ENCODE assay signal across 27 cellular contexts in the genomic region with DNA sequence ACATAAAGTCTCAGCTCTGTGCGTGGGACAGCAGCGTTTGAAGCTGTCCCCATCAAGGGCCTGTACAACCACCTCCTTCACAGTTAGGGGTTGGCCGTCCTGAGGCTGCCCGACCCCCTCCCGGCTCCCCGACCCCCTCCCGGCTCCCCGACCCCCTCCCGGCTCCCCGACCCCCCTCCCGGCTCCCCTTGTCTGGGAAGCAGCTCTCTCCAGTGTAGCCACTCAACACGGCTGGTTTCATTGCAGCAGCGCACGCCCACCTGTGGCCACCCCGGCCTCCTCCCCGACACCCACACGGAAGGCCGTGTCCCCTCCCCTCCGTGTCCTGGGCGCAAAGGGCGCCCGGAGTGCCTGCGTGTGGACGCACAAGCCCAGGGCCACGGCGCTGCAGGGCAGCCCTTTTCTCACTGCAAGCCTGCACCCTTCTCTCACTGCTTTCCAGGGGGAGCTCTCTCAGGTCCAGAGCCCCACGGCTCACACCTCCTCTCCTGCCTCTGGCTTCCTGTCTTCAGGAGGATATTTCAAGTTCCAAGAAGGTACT. TPM values are rescaled to one million over a fixed set of nuclear protein-coding genes. Genes with fewer than 3 reads are reported as not detected.
DNase-seq lines count a peak whose midpoint lies in the region; ATAC-seq and TF ChIP-seq lines count a peak whose summit lies in the region.
"Had no signal": no experiment of that assay in that cellular context is flagged by ENCODE, and none has a peak within 500 bp of the region (broad histone marks: within the 10 kb centered on the region; RNA-seq: fewer than 3 reads in every experiment).

No MANE protein-coding gene starts in this region.

- no peak overlapping the region for H3K27ac Mint-ChIP-seq in glutamatergic neuron (ENCODE audit: unreplicated experiment)
- H3K27ac Mint-ChIP-seq in nephron = peak overlapping the region; percentile 57 to 83 (median 71)
- no peak overlapping the region for H3K27ac Mint-ChIP-seq in activated CD8-positive, alpha-beta T cell treated with anti-CD3 and anti-CD28 coated beads, Interleukin-2, amount 10 ng/mL, durations not matched to agents 7 days and 5 days
- H3K27ac Mint-ChIP-seq: CD8-positive, alpha-beta T cell; naive thymus-derived CD4-positive, alpha-beta T cell; stimulated activated effector memory CD8-positive, alpha-beta T cell treated with anti-CD3 and anti-CD28 coated beads, Interleukin-12 subunit alpha, Interleukin-12 subunit beta, amount 100 ng/mL, for 72 hours; type B pancreatic cell had no signal

- no peak overlapping the region for H2AFZ ChIP-seq in OCI-LY7 (ENCODE audit: low read length)
- H2AFZ ChIP-seq: hepatocyte had no signal

- H3K4me2 ChIP-seq in OCI-LY7 (ENCODE audit: low read length) = no peak overlapping the region
- H3K4me2 ChIP-seq: hepatocyte had no signal

- no peaks in the 10 kb centered on the region for H3K9me3 ChIP-seq in HEK293 (ENCODE audit: control insufficient read depth, insufficient read depth, low read depth, low read length)
- no peaks in the 10 kb centered on the region for H3K9me3 ChIP-seq in WERI-Rb-1 (ENCODE audit: severe bottlenecking)
- no peaks in the 10 kb centered on the region for H3K9me3 ChIP-seq in OCI-LY7 (ENCODE audit: low read length)
- H3K9me3 ChIP-seq: BE2C, gastrocnemius medialis, HAP-1, SJSA1 had no signal

- H3K4me3 Mint-ChIP-seq in glutamatergic neuron (ENCODE audit: unreplicated experiment) (no peak overlapping the region), nephron (no peak overlapping the region)
- H3K4me3 Mint-ChIP-seq in activated CD8-positive, alpha-beta T cell treated with anti-CD3 and anti-CD28 coated beads, Interleukin-2, amount 10 ng/mL, durations not matched to agents 7 days and 5 days = no peak overlapping the region
- H3K4me3 Mint-ChIP-seq: CD8-positive, alpha-beta T cell; central memory CD8-positive, alpha-beta T cell; naive thymus-derived CD4-positive, alpha-beta T cell; stimulated activated effector memory CD8-positive, alpha-beta T cell treated with anti-CD3 and anti-CD28 coated beads, Interleukin-12 subunit alpha, Interleukin-12 subunit beta, amount 100 ng/mL, for 72 hours; type B pancreatic cell had no signal

- no peaks in the 10 kb centered on the region for H3K27me3 ChIP-seq in WERI-Rb-1 (ENCODE audit: insufficient read depth, low read depth, severe bottlenecking)
- H3K27me3 ChIP-seq: gastrocnemius medialis, hepatocyte, SJSA1 had no signal

- CTCF ChIA-PET in HEK293 (lab: Yijun Ruan, JAX) (no interaction called here), OCI-LY7 (lab: Charles Lee; ENCODE audit: unreplicated experiment) (interaction anchor here (0.6 kb wide), 1 partner anchor 1475 kb away, joined by 3 read pairs; no protein-coding TSS in a partner anchor)
- CTCF ChIA-PET in activated CD8-positive, alpha-beta T cell treated with anti-CD3 and anti-CD28 coated beads, Interleukin-2, amount 10 ng/mL, durations not matched to agents 7 days and 5 days (lab: Charles Lee) = no interaction called here

- TF ChIP-seq CTCF in HEK293 (tag by site-specific recombination; IDR thresholded peaks at IDR 0.05) (no peak), WERI-Rb-1 (IDR thresholded peaks at IDR 0.05; ENCODE audit: low read depth, low read length) (peak; percentile 24; the same call in 1 of the 2 replicates), glutamatergic neuron (IDR thresholded peaks at IDR 0.05; ENCODE audit: partially characterized antibody, unreplicated experiment) (no peak), nephron (IDR thresholded peaks at IDR 0.05; ENCODE audit: unreplicated experiment in 3 of 3) (no peak), OCI-LY7 (conservative IDR thresholded peaks at IDR 0.05; ENCODE audit: low read length) (no peak)

- H3K36me3 Mint-ChIP-seq in glutamatergic neuron (ENCODE audit: unreplicated experiment) (peaks cover 12% of the 10 kb centered on the region), nephron (ENCODE audit: low read depth) (no peaks in the 10 kb centered on the region)
- no peaks in the 10 kb centered on the region for H3K36me3 Mint-ChIP-seq in activated CD8-positive, alpha-beta T cell treated with anti-CD3 and anti-CD28 coated beads, Interleukin-2, amount 10 ng/mL, durations not matched to agents 7 days and 5 days (ENCODE audit: low read depth)
- H3K36me3 Mint-ChIP-seq: CD8-positive, alpha-beta T cell; naive thymus-derived CD4-positive, alpha-beta T cell; stimulated activated effector memory CD8-positive, alpha-beta T cell treated with anti-CD3 and anti-CD28 coated beads, Interleukin-12 subunit alpha, Interleukin-12 subunit beta, amount 100 ng/mL, for 72 hours; type B pancreatic cell had no signal

- no peak for DNase-seq in WERI-Rb-1
- DNase-seq in glutamatergic neuron = peak; percentile 14
- DNase-seq in activated CD8-positive, alpha-beta T cell treated with anti-CD3 and anti-CD28 coated beads, Interleukin-2, amount 10 ng/mL, durations not matched to agents 7 days and 5 days = no peak
- no peak for DNase-seq in OCI-LY7 (ENCODE audit: low spot score)
- no peak for DNase-seq in stimulated activated CD4-positive, alpha-beta T cell treated with anti-CD3 and anti-CD28 coated beads, Interleukin-1b, Interleukin-23, amount 100 ng/mL, for 48 hours
- DNase-seq: activated CD4-positive, alpha-beta T cell treated with anti-CD3 and anti-CD28 coated beads, Interleukin-2, amount 50 U/mL, for 4 hours; activated gamma-delta T cell treated with Interleukin-2 at 50 U/mL for 16 hours; activated T-cell treated with anti-CD3 and anti-CD28 coated beads, Interleukin-2, amount 50 U/mL, for 48 hours; BE2C; CD8-positive, alpha-beta T cell; dorsolateral prefrontal cortex; gastrocnemius medialis; midbrain; MV-4-11; naive thymus-derived CD4-positive, alpha-beta T cell; NCI-H1436 treated with DMSO at 0.1 percent for 48 hours; NCI-H345; stimulated activated CD4-positive, alpha-beta T cell treated with anti-CD3 and anti-CD28 coated beads, Interleukin-15, amount 100 ng/mL, for 24 hours had no signal

- intact Hi-C loops in OCI-LY7 (cut with micrococcal nuclease; ENCODE audit: unreplicated experiment) = no loop called here

- H3K4me3 ChIP-seq in HEK293 (ENCODE audit: low read depth, low read length) (no peak overlapping the region), WERI-Rb-1 (ENCODE audit: low read depth, low read length) (no peak overlapping the region), OCI-LY7 (ENCODE audit: low read depth, low read length, poor library complexity, severe bottlenecking) (no peak overlapping the region)
- H3K4me3 ChIP-seq: dorsolateral prefrontal cortex, gastrocnemius medialis, HAP-1, hepatocyte, SJSA1 had no signal

- no peaks in the 10 kb centered on the region for H3K79me2 ChIP-seq in OCI-LY7 (ENCODE audit: insufficient read depth, low read depth, low read length)
- H3K79me2 ChIP-seq: hepatocyte had no signal

- no peaks in the 10 kb centered on the region for H4K20me1 ChIP-seq in OCI-LY7 (ENCODE audit: insufficient read depth, low read length)

- H3K27me3 Mint-ChIP-seq in glutamatergic neuron (ENCODE audit: unreplicated experiment) (peaks cover 3% of the 10 kb centered on the region), nephron (ENCODE audit: low read depth) (peaks cover 17% of the 10 kb centered on the region)
- H3K27me3 Mint-ChIP-seq in activated CD8-positive, alpha-beta T cell treated with anti-CD3 and anti-CD28 coated beads, Interleukin-2, amount 10 ng/mL, durations not matched to agents 7 days and 5 days (ENCODE audit: low read depth) = no peaks in the 10 kb centered on the region

- H3K36me3 ChIP-seq in HEK293 (ENCODE audit: control insufficient read depth in 2 of 2, insufficient read depth in 1 of 2, low read length in 2 of 2) (no peaks in the 10 kb centered on the region), WERI-Rb-1 (no peaks in the 10 kb centered on the region), OCI-LY7 (ENCODE audit: insufficient read depth, low read length) (no peaks in the 10 kb centered on the region)
- H3K36me3 ChIP-seq: BE2C, gastrocnemius medialis, HAP-1, SJSA1 had no signal

- H3K4me1 Mint-ChIP-seq in glutamatergic neuron (ENCODE audit: low read depth, unreplicated experiment) (no peaks in the 10 kb centered on the region), nephron (peaks cover 40% of the 10 kb centered on the region)
- no peaks in the 10 kb centered on the region for H3K4me1 Mint-ChIP-seq in activated CD8-positive, alpha-beta T cell treated with anti-CD3 and anti-CD28 coated beads, Interleukin-2, amount 10 ng/mL, durations not matched to agents 7 days and 5 days (ENCODE audit: low read depth)
- H3K4me1 Mint-ChIP-seq: stimulated activated effector memory CD8-positive, alpha-beta T cell treated with anti-CD3 and anti-CD28 coated beads, Interleukin-12 subunit alpha, Interleukin-12 subunit beta, amount 100 ng/mL, for 72 hours had no signal

- no TSS peak for BruUV-seq in OCI-LY7 (replicated peaks; lab: Mats Ljungman, UMichigan)

- H3K27ac ChIP-seq in HEK293 (ENCODE audit: extremely low read depth, low read depth, low read length) (no peak overlapping the region), WERI-Rb-1 (no peak overlapping the region), OCI-LY7 (ENCODE audit: low read depth, low read length, poor library complexity, severe bottlenecking) (no peak overlapping the region)
- H3K27ac ChIP-seq: dorsolateral prefrontal cortex, gastrocnemius medialis, hepatocyte, SJSA1 had no signal

- H3K9me3 Mint-ChIP-seq in glutamatergic neuron (ENCODE audit: unreplicated experiment) (peaks cover 12% of the 10 kb centered on the region), nephron (peaks cover 8% of the 10 kb centered on the region)
- no peaks in the 10 kb centered on the region for H3K9me3 Mint-ChIP-seq in activated CD8-positive, alpha-beta T cell treated with anti-CD3 and anti-CD28 coated beads, Interleukin-2, amount 10 ng/mL, durations not matched to agents 7 days and 5 days (ENCODE audit: insufficient read depth)
- H3K9me3 Mint-ChIP-seq: CD8-positive, alpha-beta T cell; central memory CD8-positive, alpha-beta T cell; naive thymus-derived CD4-positive, alpha-beta T cell; stimulated activated effector memory CD8-positive, alpha-beta T cell treated with anti-CD3 and anti-CD28 coated beads, Interleukin-12 subunit alpha, Interleukin-12 subunit beta, amount 100 ng/mL, for 72 hours had no signal

- no peaks in the 10 kb centered on the region for H3K9me2 ChIP-seq in OCI-LY7 (ENCODE audit: insufficient read depth, low read length)

- no peak for ATAC-seq in activated CD8-positive, alpha-beta T cell treated with anti-CD3 and anti-CD28 coated beads, Interleukin-2, amount 10 ng/mL, durations not matched to agents 7 days and 5 days
- ATAC-seq in GM21360 (IDR thresholded peaks at IDR 0.05; ENCODE audit: unreplicated experiment) = no peak
- ATAC-seq: CD8-positive, alpha-beta T cell; gastrocnemius medialis; naive thymus-derived CD4-positive, alpha-beta T cell; stimulated activated effector memory CD8-positive, alpha-beta T cell treated with anti-CD3 and anti-CD28 coated beads, Interleukin-12 subunit alpha, Interleukin-12 subunit beta, amount 100 ng/mL, for 72 hours had no signal

- POLR2A ChIA-PET in HEK293 (lab: Yijun Ruan, JAX) = no interaction called here
- POLR2A ChIA-PET in activated CD8-positive, alpha-beta T cell treated with anti-CD3 and anti-CD28 coated beads, Interleukin-2, amount 10 ng/mL, durations not matched to agents 7 days and 5 days (lab: Charles Lee) = no interaction called here
- POLR2A ChIA-PET in OCI-LY7 (lab: Charles Lee) = no interaction called here

- H3K4me1 ChIP-seq in HEK293 (ENCODE audit: control insufficient read depth, insufficient read depth, low read length) (no peaks in the 10 kb centered on the region), OCI-LY7 (ENCODE audit: insufficient read depth, low read length, poor library complexity, severe bottlenecking) (no peaks in the 10 kb centered on the region)
- H3K4me1 ChIP-seq: BE2C, HAP-1, SJSA1 had no signal

RNA-seq across cellular contexts. Expression of a gene that starts 20.9 kb away (rescaled TPM):
- total RNA-seq in glutamatergic neuron (ENCODE audit: unreplicated experiment) (199 TPM), OCI-LY7 (2022) (not detected in 2 replicates)
- under 1 TPM in 1 of 2 experiments, not detected in 1; 0.74 TPM for total RNA-seq in activated CD8-positive, alpha-beta T cell treated with anti-CD3 and anti-CD28 coated beads, Interleukin-2, amount 10 ng/mL, durations not matched to agents 7 days and 5 days
- total RNA-seq in OCI-LY7 (2014; rRNA removed; shearing (Covaris generic)) = not detected in 2 replicates

Comparison
In these comparisons a context has a peak if more than half of its experiments do, and no peak if none do; other contexts are left out.
1. H3K27ac Mint-ChIP-seq: peak in nephron (3 of 3); none in glutamatergic neuron (single experiment) and activated CD8-positive, alpha-beta T cell treated with anti-CD3 and anti-CD28 coated beads, Interleukin-2, amount 10 ng/mL, durations not matched to agents 7 days and 5 days (single experiment).
2. RNA of a gene that starts 20.9 kb away (total RNA-seq): 199 TPM in glutamatergic neuron (single experiment); 0.74 TPM in activated CD8-positive, alpha-beta T cell treated with anti-CD3 and anti-CD28 coated beads, Interleukin-2, amount 10 ng/mL, durations not matched to agents 7 days and 5 days and not detected in OCI-LY7; every median in the first group is over 100 times any median in the second.